ENCODE assay signal across 1 cellular context in genomic region chr5:177304392-177305119, GRCh38.
TF ChIP-seq lines count a peak whose summit lies in the region.

No MANE protein-coding gene starts in this region.

TF ChIP-seq in HepG2, 621 proteins besides CTCF, POLR2A, EP300 and RAD21 (continued from another document):
- TF ChIP-seq ARID5B (CRISPR knock-in tag; IDR thresholded peaks at IDR 0.05) = 0 out of 2 replicates have a peak, but pooled peaks have one; percentile 10
- no peak for TF ChIP-seq ZSCAN31 (CRISPR knock-in tag; IDR thresholded peaks at IDR 0.05; ENCODE audit: low read depth)
- no peak for TF ChIP-seq PRMT3 (CRISPR knock-in tag; IDR thresholded peaks at IDR 0.05; ENCODE audit: borderline replicate concordance, low read depth)
- TF ChIP-seq ETV5 (CRISPR knock-in tag; IDR thresholded peaks at IDR 0.05; ENCODE audit: borderline replicate concordance) = peak; percentile 11; the same call in 1 of the 2 replicates
- peak; percentile 37 for TF ChIP-seq ZNF407 (CRISPR knock-in tag; IDR thresholded peaks at IDR 0.05; ENCODE audit: not compliant biosample characterization)
- no peak for TF ChIP-seq ZHX2 (IDR thresholded peaks at IDR 0.05; ENCODE audit: low read depth)
- TF ChIP-seq ZHX2 (CRISPR knock-in tag; IDR thresholded peaks at IDR 0.05; ENCODE audit: borderline replicate concordance) = no peak
- 0 out of 2 replicates have a peak, but pooled peaks have one; percentile 59 for TF ChIP-seq FUBP1 (CRISPR knock-in tag; IDR thresholded peaks at IDR 0.05; ENCODE audit: borderline replicate concordance)
- no peak for TF ChIP-seq HOXA3 (CRISPR knock-in tag; IDR thresholded peaks at IDR 0.05)
- TF ChIP-seq PLRG1 (conservative IDR thresholded peaks at IDR 0.05) = no peak
- TF ChIP-seq MLX (CRISPR knock-in tag; IDR thresholded peaks at IDR 0.05) = no peak
- TF ChIP-seq PRPF4 (IDR thresholded peaks at IDR 0.05; ENCODE audit: low read depth, low read length, poor library complexity, severe bottlenecking) = peak; percentile 55
- TF ChIP-seq GRHL1 (CRISPR knock-in tag; conservative IDR thresholded peaks at IDR 0.05) = no peak
- no peak for TF ChIP-seq SALL1 (CRISPR knock-in tag; IDR thresholded peaks at IDR 0.05)
